ENCODE assay signal across 1 cellular context in the genomic region with DNA sequence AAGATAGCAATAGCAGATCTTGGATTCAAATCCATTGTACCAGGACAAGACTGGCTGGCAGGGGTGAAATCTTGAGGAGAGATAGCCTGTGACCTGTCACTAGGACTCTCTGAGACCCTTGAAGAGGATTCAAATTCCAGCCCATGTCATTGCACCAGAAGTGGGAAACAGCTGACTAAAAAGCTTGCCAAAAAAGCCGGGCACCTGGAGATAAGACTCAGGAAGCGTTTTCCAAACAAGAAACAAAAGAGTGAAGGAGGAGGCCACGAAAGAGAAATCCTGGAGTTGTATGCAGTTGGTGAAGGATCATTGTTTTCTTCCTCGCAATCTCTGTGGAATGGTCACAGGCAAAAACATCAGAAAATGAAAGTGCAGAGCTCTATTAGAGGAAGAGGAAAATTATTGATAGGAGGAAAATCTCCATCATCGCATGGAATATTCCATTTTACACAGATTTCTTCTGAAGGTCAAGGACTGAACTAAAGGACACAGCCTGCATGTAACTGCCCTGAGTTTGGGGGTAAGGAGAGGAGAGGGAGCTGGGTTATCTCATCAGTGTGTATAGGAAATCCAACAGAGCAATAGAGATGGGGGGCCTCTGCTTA.
TF ChIP-seq lines count a peak whose summit lies in the region.

No MANE protein-coding gene starts in this region.

TF ChIP-seq in endothelial cell of umbilical vein, 7 proteins besides CTCF, POLR2A, EP300 and RAD21:
- peak; percentile 72 for TF ChIP-seq GATA2 (IDR thresholded peaks at IDR 0.05; ENCODE audit: insufficient read depth, insufficient read length, low read depth, low read length)
- TF ChIP-seq FOS (IDR thresholded peaks at IDR 0.05; ENCODE audit: borderline replicate concordance, insufficient read depth, low read length): no peak
- TF ChIP-seq POLR2AphosphoS5 (IDR thresholded peaks at IDR 0.05; ENCODE audit: insufficient read depth, low read depth, low read length): peak; percentile 24
- TF ChIP-seq JUN (IDR thresholded peaks at IDR 0.05; ENCODE audit: borderline replicate concordance, insufficient read depth, insufficient read length, low read depth): no peak
TF ChIP-seq in endothelial cell of umbilical vein: peak in this region for 2.
